In the genomic region with DNA sequence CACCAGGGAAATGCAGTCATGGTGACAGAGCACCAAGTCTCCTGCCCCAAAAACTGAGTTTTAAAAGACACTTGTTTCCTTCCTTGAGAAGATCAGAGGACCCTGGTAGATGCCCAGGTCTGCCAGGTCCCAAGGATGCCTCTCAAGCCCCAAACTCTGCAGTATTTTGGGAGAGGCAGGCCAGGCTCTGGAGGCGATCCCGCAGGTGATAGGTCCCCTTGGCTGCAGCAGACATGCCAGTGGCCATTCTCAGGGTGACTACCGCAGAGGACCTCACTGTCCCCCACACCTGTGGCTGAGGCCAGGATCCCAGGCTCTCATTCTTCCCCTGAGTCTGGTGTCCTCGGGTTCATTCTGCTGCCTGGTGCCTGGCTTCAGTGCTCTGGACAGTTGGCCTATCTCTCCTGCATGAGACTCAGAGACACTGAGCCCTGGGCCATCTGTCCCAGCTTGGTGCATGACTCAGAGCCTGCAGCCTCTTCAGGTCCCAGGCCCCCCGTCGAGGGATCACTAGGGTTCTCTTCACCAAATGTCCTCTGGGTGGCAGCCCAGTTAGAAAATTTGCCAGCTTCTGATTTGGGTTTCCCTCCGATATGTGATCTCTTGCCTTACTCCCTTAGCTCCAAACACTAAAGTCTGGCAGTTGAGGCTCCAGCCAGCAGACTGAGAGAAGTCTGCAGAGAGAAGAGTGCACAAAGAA, we compare ENCODE assay signal across 9 cellular contexts. TPM values are rescaled to one million over a fixed set of nuclear protein-coding genes. Genes with fewer than 3 reads are reported as not detected.
DNase-seq lines count a peak whose midpoint lies in the region; ATAC-seq and TF ChIP-seq lines count a peak whose summit lies in the region.
"Had no signal": no experiment of that assay in that cellular context is flagged by ENCODE, and none has a peak within 500 bp of the region (broad histone marks: within the 10 kb centered on the region; RNA-seq: fewer than 3 reads in every experiment).

No MANE protein-coding gene starts in this region.

- H3K9me3 ChIP-seq in HEK293 (ENCODE audit: control insufficient read depth, insufficient read depth, low read depth, low read length), result no peaks in the 10 kb centered on the region
- no peaks in the 10 kb centered on the region for H3K9me3 ChIP-seq in RWPE2 (ENCODE audit: severe bottlenecking)
- H3K9me3 ChIP-seq in heart left ventricle, result no peaks in the 10 kb centered on the region

- H3K36me3 ChIP-seq in HEK293 (ENCODE audit: control insufficient read depth in 2 of 2, insufficient read depth in 1 of 2, low read length in 2 of 2) (no peaks in the 10 kb centered on the region), RWPE2 (ENCODE audit: low read depth) (no peaks in the 10 kb centered on the region), heart left ventricle (no peaks in the 10 kb centered on the region)

- ATAC-seq in RWPE2 (ENCODE audit: low read depth) (peak; percentile 44; the same call in 2 of the 3 replicates), heart left ventricle (peak; percentile 23 to 66 (median 52)), GM18873 (IDR thresholded peaks at IDR 0.05; ENCODE audit: low FRiP score, unreplicated experiment) (no peak)

- H3K27ac ChIP-seq in HEK293 (ENCODE audit: extremely low read depth, low read depth, low read length) (no peak overlapping the region), RWPE2 (ENCODE audit: poor library complexity, severe bottlenecking) (no peak overlapping the region), heart left ventricle (no peak overlapping the region)

- TF ChIP-seq CTCF in AG04449 (IDR thresholded peaks at IDR 0.05; ENCODE audit: insufficient read depth, low read length, missing control alignments), result peak; percentile 23
- peak; percentile 16; the same call in 1 of the 2 replicates for TF ChIP-seq CTCF in HEK293 (tag by site-specific recombination; IDR thresholded peaks at IDR 0.05)
- peak; percentile 25 for TF ChIP-seq CTCF in RWPE2 (IDR thresholded peaks at IDR 0.05; ENCODE audit: poor library complexity, severe bottlenecking)
- peak in 8 of 12 donors; percentile 10 to 44 (median 22) for TF ChIP-seq CTCF in heart left ventricle (IDR thresholded peaks at IDR 0.05)

- no peak for TF ChIP-seq POLR2A in heart left ventricle (IDR thresholded peaks at IDR 0.05)

- H3K4me3 ChIP-seq in AG04449 (ENCODE audit: low read depth, low read length), result no peak overlapping the region
- H3K4me3 ChIP-seq in HEK293 (ENCODE audit: low read depth, low read length), result no peak overlapping the region
- H3K4me3 ChIP-seq in RWPE2 (ENCODE audit: severe bottlenecking), result no peak overlapping the region
- H3K4me3 ChIP-seq in heart left ventricle, result no peak overlapping the region

- WGBS in heart left ventricle, 4 donors, result 30 to 68% (median 57%) methylated on average over 4 to 7 of the region's 7 CpGs

- POLR2A ChIA-PET in AG04449 (lab: Yijun Ruan, JAX), result no interaction called here
- POLR2A ChIA-PET in HEK293 (lab: Yijun Ruan, JAX), result interaction anchor here (0.6 to 1.2 kb wide), 5 partner anchors 10 to 246 kb away, joined by 3 to 5 read pairs (median 3); partner anchors contain the start of genes LRSAM1, RPL12 and SLC2A8

- CTCF ChIA-PET in AG04449 (lab: Yijun Ruan, JAX) (interaction anchor here (0.7 to 21.4 kb wide), 13 partner anchors 8 to 716 kb away, joined by 3 to 513 read pairs (median 4); partner anchors contain the start of gene ZNF79), HEK293 (lab: Yijun Ruan, JAX) (interaction anchor here (0.6 to 9.8 kb wide), 10 partner anchors 9 to 290 kb away, joined by 3 to 188 read pairs (median 4); partner anchors contain the start of genes RALGPS1 and SLC2A8)

- H3K27me3 ChIP-seq in RWPE2 (ENCODE audit: insufficient read depth, poor library complexity, severe bottlenecking) (no peaks in the 10 kb centered on the region), heart left ventricle (no peaks in the 10 kb centered on the region)

- intact Hi-C loops in heart left ventricle (cut with DNase I), result loop anchor here in 1 of 10 donors (10.0 kb wide), 1 partner anchor 240 kb away; no protein-coding TSS in a partner anchor

- DNase-seq in AG04449 (ENCODE audit: low read depth, low spot score), result no peak
- peak; percentile 38 for DNase-seq in RWPE2 (ENCODE audit: low spot score)
- peak in 2 of 5 donors; percentile 59 to 67 for DNase-seq in heart left ventricle
- no peak for DNase-seq in NCI-H128 (lab: John Stamatoyannopoulos, UW; ENCODE audit: unreplicated experiment)
- no peak for DNase-seq in activated T-cell treated with anti-CD3 and anti-CD28 coated beads for 4 hours
- no peak for DNase-seq in T-helper 9 cell
- DNase-seq: naive thymus-derived CD8-positive, alpha-beta T cell had no signal

- H3K4me1 ChIP-seq in HEK293 (ENCODE audit: control insufficient read depth, insufficient read depth, low read length), result no peaks in the 10 kb centered on the region
- no peaks in the 10 kb centered on the region for H3K4me1 ChIP-seq in RWPE2 (ENCODE audit: insufficient read depth, poor library complexity, severe bottlenecking)
- peaks cover 0 to 12% (median 1%) of the 10 kb centered on the region in 12 donors for H3K4me1 ChIP-seq in heart left ventricle

TF ChIP-seq in HEK293, 187 proteins besides CTCF, POLR2A, EP300 and RAD21:
- no peak for TF ChIP-seq ZBTB8A (tag by site-specific recombination; IDR thresholded peaks at IDR 0.05)
- peak; percentile 46; the same call in 1 of the 2 replicates for TF ChIP-seq GLIS1 (tag by site-specific recombination; IDR thresholded peaks at IDR 0.05)
- TF ChIP-seq ZIC2 (tag by site-specific recombination; IDR thresholded peaks at IDR 0.05), result 0 out of 2 replicates have a peak, but pooled peaks have one; percentile 37
- TF ChIP-seq ZNF530 (tag by site-specific recombination; IDR thresholded peaks at IDR 0.05; ENCODE audit: low read depth), result no peak

RNA-seq across cellular contexts. Expression of gene GARNL3, which starts 59.7 kb away (rescaled TPM):
- 10 to 100 TPM; 11.9 to 60.4 (median 26.0) TPM for total RNA-seq in heart left ventricle
- polyA plus RNA-seq in heart left ventricle, result 10 to 100 TPM in 1 of 2 donors, 1 to 10 TPM in 1; 7.1 to 14.9 TPM
